Comparison of ENCODE assay signal across 8 cellular contexts in the genomic region with DNA sequence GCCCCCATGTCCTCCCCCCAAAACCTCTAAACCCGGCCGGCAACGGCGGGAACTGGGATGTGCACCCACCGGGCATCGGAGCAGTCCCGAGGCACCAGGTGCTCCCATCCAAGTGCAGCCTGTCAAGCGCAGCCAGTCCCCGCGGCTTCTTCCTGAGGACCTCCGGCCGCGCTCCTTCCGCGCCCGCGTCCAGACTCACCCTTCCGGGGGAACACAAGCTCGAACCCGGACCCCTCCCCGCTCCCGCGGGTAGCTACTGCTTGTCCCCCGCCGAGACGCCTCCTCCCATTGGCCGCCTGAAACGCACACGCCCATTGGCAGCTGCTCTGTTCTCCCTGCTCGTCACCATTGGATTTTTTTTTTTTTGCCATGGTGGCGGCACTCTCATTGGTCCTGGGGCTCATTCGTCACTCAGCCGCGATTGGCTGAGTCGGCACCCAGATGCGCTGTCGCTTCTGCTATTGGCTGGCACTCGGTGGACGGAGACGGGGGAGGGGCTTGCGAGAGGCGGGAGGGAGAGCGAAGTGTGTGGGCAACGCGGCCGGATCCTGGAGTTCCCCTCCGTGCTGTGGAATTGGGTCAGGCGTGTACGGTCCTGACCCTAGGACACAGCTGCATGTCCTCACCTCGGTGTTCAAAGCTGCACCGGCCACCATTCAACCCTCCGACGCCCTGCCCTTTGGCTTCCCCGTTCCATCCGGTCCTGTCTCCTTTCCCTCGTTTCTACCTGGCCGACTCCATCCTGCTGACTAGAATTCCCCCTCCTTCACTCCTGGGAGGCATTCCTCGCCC. TPM values are rescaled to one million over a fixed set of nuclear protein-coding genes. Genes with fewer than 3 reads are reported as not detected.
DNase-seq lines count a peak whose midpoint lies in the region; ATAC-seq and TF ChIP-seq lines count a peak whose summit lies in the region.

Gene TYK2, minus strand, starts transcription at position 262 of the 792 bp plus-strand sequence. CDS start 2,166 bp downstream, outside the sequence.

- H3F3A ChIP-seq in PC-9 (ENCODE audit: insufficient read depth, low read depth), result peaks cover 8% of the 10 kb centered on the region; the same call in 1 of the 2 replicates

- H3K36me3 ChIP-seq in PC-9 (ENCODE audit: low read depth), result peaks cover 6% of the 10 kb centered on the region; the same call in 1 of the 2 replicates

- H3K9me2 ChIP-seq in PC-9 (ENCODE audit: insufficient read depth), result no peaks in the 10 kb centered on the region

- POLR2A ChIA-PET in PC-9 (lab: Charles Lee; ENCODE audit: unreplicated experiment), result interaction anchor here (0.7 to 0.8 kb wide), 4 partner anchors 64 to 284 kb away, joined by 5 to 12 read pairs (median 6); partner anchors contain the start of gene ICAM1

- intact Hi-C loops in PC-9 (cut with micrococcal nuclease; ENCODE audit: unreplicated experiment), result loop anchor here (5.0 kb wide), 1 partner anchor 48 kb away; the partner anchor contains the start of gene RAVER1

- TF ChIP-seq CTCF in PC-9 (conservative IDR thresholded peaks at IDR 0.05), result no peak

- no peaks in the 10 kb centered on the region for H4K20me1 ChIP-seq in PC-9 (ENCODE audit: insufficient read depth)

- H3K4me1 ChIP-seq in PC-9 (replicated peaks; ENCODE audit: insufficient read depth), result peaks cover 6% of the 10 kb centered on the region

- H3K27ac ChIP-seq in PC-9, result no peak within 1 kb of the TSS
- H3K27ac ChIP-seq in epithelial cell of prostate, result peak within 1 kb of the TSS; percentile 28

- no peaks in the 10 kb centered on the region for H3K27me3 ChIP-seq in PC-9 (ENCODE audit: insufficient read depth, low read depth)

- peaks cover 8% of the 10 kb centered on the region for H3K79me2 ChIP-seq in PC-9 (ENCODE audit: low read depth)

- DNase-seq in DMS153 (lab: John Stamatoyannopoulos, UW), result peak; percentile 98
- peak; percentile 98 for DNase-seq in Jurkat, Clone E6-1 (ENCODE audit: low read depth, low spot score)
- DNase-seq in PC-9, result peak; percentile 97
- DNase-seq in activated T-cell treated with anti-CD3 and anti-CD28 coated beads, Interleukin-2, amount 50 U/mL, for 1 hour, result peak; percentile 96
- DNase-seq in epithelial cell of prostate (ENCODE audit: low read depth, low spot score), result peak; percentile 87
- DNase-seq in mucosa of gallbladder (ENCODE audit: low spot score), result peak; percentile 98
- peak; percentile 80 to 91 for DNase-seq in stimulated activated CD8-positive, alpha-beta memory T cell treated with anti-CD3 and anti-CD28 coated beads, Interleukin-4, amount 100 ng/mL, for 4 hours (ENCODE audit: low read depth in 2 of 2, low spot score in 1 of 2)

- H2AFZ ChIP-seq in PC-9, result peak within 1 kb of the TSS; percentile 98

- H3K4me3 ChIP-seq in Jurkat, Clone E6-1 (ENCODE audit: low read length), result peak within 1 kb of the TSS; percentile 96
- peak within 1 kb of the TSS; percentile 82 for H3K4me3 ChIP-seq in PC-9

- peak; percentile 87 for ATAC-seq in GM21619 (IDR thresholded peaks at IDR 0.05; ENCODE audit: unreplicated experiment)

- peak within 1 kb of the TSS; percentile 87 for H3K4me2 ChIP-seq in PC-9

- no peaks in the 10 kb centered on the region for H3K9me3 ChIP-seq in PC-9 (ENCODE audit: insufficient read depth, low read depth)

- no TSS peak for BruUV-seq in PC-9 (replicated peaks; lab: Mats Ljungman, UMichigan)

- CTCF ChIA-PET in PC-9 (lab: Charles Lee), result interaction anchor here (0.5 to 1.2 kb wide), 8 partner anchors 89 to 272 kb away, joined by 3 to 4 read pairs (median 3); partner anchors contain the start of gene ICAM1

RNA-seq across cellular contexts. Expression of gene TYK2, which starts in this region (rescaled TPM):
- polyA plus RNA-seq in Jurkat, Clone E6-1 (2012; ENCODE audit: insufficient read depth, insufficient read length), result 195 TPM
- total RNA-seq in PC-9 (2021) (94.7 and 102 TPM in 2 replicates), mucosa of gallbladder (142 TPM)
